ENCODE assay signal across 8 cellular contexts in the genomic region with DNA sequence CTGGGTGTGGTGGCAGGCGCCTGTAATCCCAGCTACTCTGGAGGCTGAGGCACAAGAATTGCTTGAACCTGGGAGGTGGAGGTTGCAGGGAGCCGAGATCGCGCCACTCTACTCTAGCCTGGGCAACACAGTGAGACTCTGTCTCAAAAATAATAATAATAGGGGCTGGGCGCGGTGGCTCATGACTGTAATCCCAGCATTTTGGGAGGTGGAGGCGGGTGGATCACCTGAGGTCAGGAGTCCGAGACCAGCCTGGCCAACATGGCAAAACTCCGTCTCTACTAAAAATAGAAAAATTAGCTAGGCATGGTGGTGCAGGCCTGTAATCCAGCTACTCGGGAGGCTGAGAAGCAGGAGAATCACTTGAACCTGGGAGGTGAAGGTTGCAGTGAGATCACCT. TPM values are rescaled to one million over a fixed set of nuclear protein-coding genes. Genes with fewer than 3 reads are reported as not detected.
DNase-seq lines count a peak whose midpoint lies in the region; ATAC-seq, FAIRE-seq and TF ChIP-seq lines count a peak whose summit lies in the region.
"Not testable (repeated sequence)": the region's sequence is repeated elsewhere in the genome, so short reads cannot be mapped to it uniquely, and the experiment has no call there.

No MANE protein-coding gene starts in this region.

- not testable (repeated sequence) for H4K5ac ChIP-seq in H1 (ENCODE audit: insufficient read length, low read depth, low read length)

- not testable (repeated sequence) for TF ChIP-seq RAD21 in HCT116 (IDR thresholded peaks at IDR 0.05; ENCODE audit: low read depth); SK-N-SH (IDR thresholded peaks at IDR 0.05; ENCODE audit: low read length); H1 (IDR thresholded peaks at IDR 0.05 in 1 of 2, conservative IDR thresholded peaks at IDR 0.05 in 1 of 2; ENCODE audit: low read depth in 2 of 2, low read length in 2 of 2)

- not testable (repeated sequence) for H3K23me2 ChIP-seq in H1 (ENCODE audit: low read depth, low read length)

- H3K4ac ChIP-seq in H1 (replicated peaks; ENCODE audit: insufficient read length, low read depth, low read length): not testable (repeated sequence)

- not testable (repeated sequence) for DNase-seq in HCT116 (ENCODE audit: low read depth, low spot score); SK-N-SH; adrenal gland; H1 (ENCODE audit: low read depth in 1 of 2, low spot score in 2 of 2); left lung; stomach
- DNase-seq in ovary: peak in 1 of 5 donors; percentile 41

- H3K4me3 ChIP-seq in HCT116 (replicated peaks in 1 of 2; ENCODE audit: low read depth in 1 of 2, low read length in 2 of 2) (peak overlapping the region; percentile 52), SK-N-SH (ENCODE audit: low read depth in 2 of 2, low read length in 1 of 2) (peak overlapping the region in 1 of 2 experiments; percentile 59; a peak in 1 of 4 replicates), left lung (peak overlapping the region in 1 of 2 donors; percentile 7), ovary (peak overlapping the region; percentile 19), stomach (peak overlapping the region in 2 of 4 donors; percentile 23 to 72)
- H3K4me3 ChIP-seq in adrenal gland; H1 (ENCODE audit: extremely low read depth in 1 of 4, insufficient read depth in 2 of 4, low read depth in 3 of 4, low read length in 4 of 4): not testable (repeated sequence)

- peak overlapping the region; percentile 76; the same call in 1 of the 2 replicates for H3K27ac ChIP-seq in 22Rv1
- peak overlapping the region; percentile 95 for H3K27ac ChIP-seq in HCT116 (ENCODE audit: low read depth, low read length)
- H3K27ac ChIP-seq in SK-N-SH (ENCODE audit: low read depth in 2 of 2, low read length in 1 of 2): peak overlapping the region; percentile 97 to 100
- H3K27ac ChIP-seq in adrenal gland: peak overlapping the region; percentile 75 to 99 (median 98)
- not testable (repeated sequence) for H3K27ac ChIP-seq in H1 (ENCODE audit: low read depth, low read length)
- H3K27ac ChIP-seq in left lung: peak overlapping the region; percentile 93 to 98
- peak overlapping the region; percentile 95 to 99 for H3K27ac ChIP-seq in ovary
- peak overlapping the region; percentile 86 to 99 (median 93) for H3K27ac ChIP-seq in stomach

- FAIRE-seq in H1 (lab: Jason Lieb, UNC): not testable (repeated sequence)

- H4K91ac ChIP-seq in H1 (replicated peaks; ENCODE audit: insufficient read length, low read length): not testable (repeated sequence)

- H4K20me1 ChIP-seq in HCT116 (ENCODE audit: insufficient read depth); H1 (replicated peaks in 1 of 2; ENCODE audit: control insufficient read depth in 1 of 2, insufficient read depth in 2 of 2, low read length in 2 of 2): not testable (repeated sequence)
- peaks cover 80% of the 10 kb centered on the region for H4K20me1 ChIP-seq in SK-N-SH (ENCODE audit: insufficient read depth)

- not testable (repeated sequence) for H3K18ac ChIP-seq in H1 (ENCODE audit: extremely low read depth, low read length)

- H3K9ac ChIP-seq in HCT116 (ENCODE audit: low read length) (peak overlapping the region; percentile 75), SK-N-SH (peak overlapping the region; percentile 97)
- H3K9ac ChIP-seq in H1 (replicated peaks in 1 of 4; ENCODE audit: extremely low read depth in 1 of 4, low read depth in 3 of 4, low read length in 3 of 4): not testable (repeated sequence)

- peaks cover 92% of the 10 kb centered on the region for H3F3A ChIP-seq in SK-N-SH (replicated peaks; ENCODE audit: insufficient read depth)

- peaks cover 99% of the 10 kb centered on the region for H3K79me2 ChIP-seq in HCT116 (ENCODE audit: insufficient read depth, low read length)
- H3K79me2 ChIP-seq in SK-N-SH (ENCODE audit: insufficient read depth): peaks cover 93% of the 10 kb centered on the region
- not testable (repeated sequence) for H3K79me2 ChIP-seq in H1 (ENCODE audit: control insufficient read depth in 1 of 2, insufficient read depth in 2 of 2, low read length in 2 of 2)

- intact Hi-C loops in HCT116 (cut with micrococcal nuclease); adrenal gland (cut with DNase I); left lung (cut with DNase I); ovary (cut with DNase I); stomach (cut with DNase I; ENCODE audit: low total_unique reads): not testable (repeated sequence)

- not testable (repeated sequence) for ATAC-seq in HCT116, left lung

- not testable (repeated sequence) for H2AFZ ChIP-seq in HCT116 (ENCODE audit: low read depth, low read length, poor library complexity, severe bottlenecking); SK-N-SH (ENCODE audit: low read depth); H1 (ENCODE audit: low read length)

- H3K27me3 ChIP-seq in HCT116 (ENCODE audit: insufficient read depth, low read length); SK-N-SH (ENCODE audit: insufficient read depth); adrenal gland; H1 (replicated peaks in 1 of 4; ENCODE audit: control insufficient read depth in 3 of 4, extremely low read depth in 1 of 4, insufficient read depth in 3 of 4, low read length in 3 of 4); ovary; stomach: not testable (repeated sequence)
- peaks cover 0 to 41% of the 10 kb centered on the region in 2 donors for H3K27me3 ChIP-seq in left lung

- not testable (repeated sequence) for H3K14ac ChIP-seq in H1 (ENCODE audit: insufficient read length)

- CTCF ChIA-PET in HCT116 (lab: Charles Lee) (interaction anchor here (1.5 to 8.4 kb wide), 5 partner anchors 12 to 28 kb away, joined by 6 to 189 read pairs (median 11); a partner anchor contains a TSS), SK-N-SH (lab: Yijun Ruan, JAX) (interaction anchor here (1.0 to 40.5 kb wide), 8 partner anchors 10 to 260 kb away, joined by 3 to 1559 read pairs (median 7); a partner anchor contains a TSS), H1 (lab: Charles Lee; ENCODE audit: partially characterized antibody) (interaction anchor here (0.6 to 42.4 kb wide), 13 partner anchors 9 to 264 kb away, joined by 3 to 1994 read pairs (median 3); a partner anchor contains a TSS)

- not testable (repeated sequence) for H3K9me3 ChIP-seq in HCT116 (ENCODE audit: control insufficient read depth in 1 of 2, insufficient read depth in 1 of 2, low read depth in 1 of 2, low read length in 2 of 2); SK-N-SH; adrenal gland (replicated peaks in 1 of 3); H1 (ENCODE audit: insufficient read depth in 2 of 2, low read depth in 1 of 2, low read length in 1 of 2); left lung; ovary; stomach

- not testable (repeated sequence) for BruUV-seq in HCT116 (replicated peaks; lab: Mats Ljungman, UMichigan)

- 0 out of 2 replicates have a peak overlapping the region, but pooled peaks have one; percentile 17 for H2AK5ac ChIP-seq in H1 (ENCODE audit: low read depth, low read length)

- not testable (repeated sequence) for H2BK20ac ChIP-seq in H1 (ENCODE audit: low read length)

- not testable (repeated sequence) for H3K79me1 ChIP-seq in H1 (ENCODE audit: low read depth, low read length)

- H4K8ac ChIP-seq in H1 (ENCODE audit: extremely low read depth, insufficient read depth, low read length): not testable (repeated sequence)

- POLR2A ChIA-PET in HCT116 (lab: Charles Lee) (interaction anchor here (0.6 to 6.1 kb wide), 7 partner anchors 12 to 185 kb away, joined by 3 to 56 read pairs (median 4); a partner anchor contains a TSS), SK-N-SH (lab: Yijun Ruan, JAX) (interaction anchor here (0.9 kb wide), 1 partner anchor 24 kb away, joined by 3 read pairs; no protein-coding TSS in a partner anchor), H1 (lab: Charles Lee; ENCODE audit: partially characterized antibody) (interaction anchor here (0.6 to 28.0 kb wide), 8 partner anchors 10 to 185 kb away, joined by 3 to 763 read pairs (median 3); a partner anchor contains a TSS)

- RAD21 ChIA-PET in HCT116 (lab: Charles Lee; ENCODE audit: low non-redundant PET in 1 of 2, low total read pairs in 2 of 2, uncharacterized antibody in 2 of 2, unreplicated experiment in 2 of 2): interaction anchor here in 1 of 2 experiments (0.7 to 1.1 kb wide), 2 partner anchors 19 to 30 kb away, joined by 3 read pairs; no protein-coding TSS in a partner anchor

- not testable (repeated sequence) for TF ChIP-seq CTCF in 22Rv1 (IDR thresholded peaks at IDR 0.05); HCT116 (IDR thresholded peaks at IDR 0.05 in 2 of 3, conservative IDR thresholded peaks at IDR 0.05 in 1 of 3; ENCODE audit: borderline replicate concordance in 1 of 3, insufficient read depth in 1 of 3, low read depth in 2 of 3, low read length in 2 of 3); SK-N-SH (IDR thresholded peaks at IDR 0.05); adrenal gland (IDR thresholded peaks at IDR 0.05); H1 (IDR thresholded peaks at IDR 0.05; ENCODE audit: control extremely low read depth in 1 of 3, insufficient read depth in 1 of 3, low read depth in 1 of 3, low read length in 3 of 3); left lung (IDR thresholded peaks at IDR 0.05); ovary (IDR thresholded peaks at IDR 0.05); stomach (IDR thresholded peaks at IDR 0.05)

- not testable (repeated sequence) for TF ChIP-seq EP300 in SK-N-SH (IDR thresholded peaks at IDR 0.05; ENCODE audit: borderline replicate concordance in 1 of 2, low read depth in 1 of 2, low read length in 1 of 2); H1 (IDR thresholded peaks at IDR 0.05; ENCODE audit: borderline replicate concordance in 1 of 2, low read depth in 2 of 2, low read length in 2 of 2); ovary (IDR thresholded peaks at IDR 0.05); stomach (IDR thresholded peaks at IDR 0.05)

- H3K56ac ChIP-seq in H1 (replicated peaks; ENCODE audit: insufficient read length, low read depth, low read length): not testable (repeated sequence)

- WGBS in SK-N-SH (ENCODE audit: low lambda C conversion rate): 78% methylated on average over 10 of the region's 10 CpGs
- 70 to 75% (median 73%) methylated on average over 5 to 10 of the region's 10 CpGs for WGBS in adrenal gland, 4 donors
- 92% methylated on average over 10 of the region's 10 CpGs; no CpG with 5 or more reads in 1 of the 2 experiments for WGBS in H1 (ENCODE audit: extremely low coverage in 1 of 2, insufficient coverage in 1 of 2, insufficient read length in 1 of 2, insufficient replicate concordance in 2 of 2, low coverage in 1 of 2, low lambda C conversion rate in 2 of 2, missing lambda C conversion rate in 1 of 2), 2 experiments
- WGBS in ovary, 3 donors: 61 to 74% (median 71%) methylated on average over 10 of the region's 10 CpGs
- WGBS in stomach, 5 donors: 75 to 88% (median 83%) methylated on average over 10 of the region's 10 CpGs

- H3K36me3 ChIP-seq in HCT116 (ENCODE audit: control insufficient read depth in 1 of 2, insufficient read depth in 2 of 2, low read length in 2 of 2): peaks cover 1 to 15% of the 10 kb centered on the region in 2 experiments; a peak in 3 of 4 replicates
- peaks cover 2 to 19% of the 10 kb centered on the region in 2 experiments for H3K36me3 ChIP-seq in SK-N-SH (replicated peaks in 1 of 2; ENCODE audit: control insufficient read depth in 1 of 2, insufficient read depth in 2 of 2, low read length in 1 of 2)
- not testable (repeated sequence) for H3K36me3 ChIP-seq in adrenal gland (replicated peaks in 1 of 2); H1 (ENCODE audit: control insufficient read depth in 2 of 4, insufficient read depth in 4 of 4, low read length in 3 of 4); left lung; ovary; stomach

- 0 out of 2 replicates have a peak overlapping the region, but pooled peaks have one; percentile 98 for H2BK12ac ChIP-seq in H1 (ENCODE audit: low read depth, low read length)

- H3K23ac ChIP-seq in H1 (ENCODE audit: insufficient read length): not testable (repeated sequence)

- H2BK15ac ChIP-seq in H1 (ENCODE audit: low read length): not testable (repeated sequence)

- H2BK5ac ChIP-seq in H1 (ENCODE audit: low read depth, low read length): not testable (repeated sequence)

- not testable (repeated sequence) for H3K9me2 ChIP-seq in HCT116 (ENCODE audit: insufficient read depth); SK-N-SH

- H2BK120ac ChIP-seq in H1 (replicated peaks; ENCODE audit: low read depth, low read length): not testable (repeated sequence)

- peaks cover 77 to 100% of the 10 kb centered on the region in 2 experiments for H3K4me1 ChIP-seq in HCT116 (ENCODE audit: control insufficient read depth in 1 of 2, insufficient read depth in 2 of 2, low read length in 2 of 2)
- peaks cover 85 to 88% of the 10 kb centered on the region in 2 experiments for H3K4me1 ChIP-seq in SK-N-SH (ENCODE audit: control insufficient read depth in 1 of 2, insufficient read depth in 2 of 2, low read depth in 1 of 2, low read length in 1 of 2)
- peaks cover 95 to 99% of the 10 kb centered on the region in 2 donors for H3K4me1 ChIP-seq in adrenal gland (replicated peaks in 1 of 2)
- peaks cover 11 to 41% (median 28%) of the 10 kb centered on the region in 4 experiments for H3K4me1 ChIP-seq in H1 (replicated peaks in 1 of 4; ENCODE audit: control insufficient read depth in 3 of 4, insufficient read depth in 4 of 4, low read length in 3 of 4)
- peaks cover 93 to 100% of the 10 kb centered on the region in 2 donors for H3K4me1 ChIP-seq in left lung
- H3K4me1 ChIP-seq in ovary (ENCODE audit: insufficient read depth): peaks cover 59% of the 10 kb centered on the region
- peaks cover 98 to 100% (median 100%) of the 10 kb centered on the region in 4 donors for H3K4me1 ChIP-seq in stomach

- H3K4me2 ChIP-seq in HCT116 (ENCODE audit: low read length): peak overlapping the region; percentile 90
- H3K4me2 ChIP-seq in SK-N-SH: peak overlapping the region; percentile 95
- not testable (repeated sequence) for H3K4me2 ChIP-seq in H1 (ENCODE audit: insufficient read depth in 1 of 2, low read depth in 2 of 2, low read length in 2 of 2)

- TF ChIP-seq POLR2A in HCT116 (IDR thresholded peaks at IDR 0.05; ENCODE audit: borderline replicate concordance, extremely low read depth, insufficient read depth, insufficient read length); adrenal gland (IDR thresholded peaks at IDR 0.05); H1 (IDR thresholded peaks at IDR 0.05; ENCODE audit: control extremely low read depth in 1 of 2, low read depth in 2 of 2, low read length in 2 of 2); ovary (IDR thresholded peaks at IDR 0.05); stomach (IDR thresholded peaks at IDR 0.05): not testable (repeated sequence)

RNA-seq across cellular contexts. Expression of a gene that starts 11.0 kb away (rescaled TPM):
- total RNA-seq in HCT116 (2021; ENCODE audit: unreplicated experiment) (528 TPM), adrenal gland (100 to 1,000 TPM; 231 to 591 (median 395) TPM), left lung (100 to 1,000 TPM; 425 to 437 TPM), ovary (100 to 1,000 TPM; 197 to 609 (median 377) TPM), stomach (100 to 1,000 TPM in 4 of 5 donors, 10 to 100 TPM in 1; 53.1 to 630 (median 318) TPM)
- 440 and 523 TPM in 2 replicates for polyA plus RNA-seq in HCT116 (2012)
- polyA plus RNA-seq in SK-N-SH (2012; rRNA removed) (726 and 983 TPM in 2 replicates), adrenal gland (100 to 1,000 TPM; 140 to 458 (median 374) TPM), H1 (2011; rRNA removed) (25.8 and 38.3 TPM in 2 replicates), ovary (100 to 1,000 TPM in 1 of 2 donors, 10 to 100 TPM in 1; 50.1 to 157 TPM), stomach (100 to 1,000 TPM; 108 to 201 (median 132) TPM)
- 396 and 512 TPM in 2 replicates for polyA plus RNA-seq in SK-N-SH (2012; cell fraction: cytosol; rRNA removed)
- 1,848 and 2,172 TPM in 2 replicates for polyA plus RNA-seq in SK-N-SH (2012; cell fraction: nucleus; rRNA removed)
- total RNA-seq in H1 (2021; fragmentation: NEBNext Ultra II Directional; extraction: Animal tissue kit (Norgen Biotek cat#: 25700)): 46.8 and 48.0 TPM in 2 replicates
- 33.6 TPM for polyA plus RNA-seq in H1 (2011; cell fraction: cytosol; rRNA removed)
- polyA plus RNA-seq in H1 (2011; cell fraction: nucleus; rRNA removed): 78.1 TPM
- polyA plus RNA-seq in H1 (2012, experiment 1 of 2): 36.7 to 43.4 TPM (median 39.1 TPM) in 4 replicates
- polyA plus RNA-seq in H1 (2012, experiment 2 of 2): 56.7 TPM
- polyA plus RNA-seq in H1 (2013, experiment 1 of 2): 34.7 TPM
- 32.6 TPM for polyA plus RNA-seq in H1 (2013, experiment 2 of 2)
- polyA minus RNA-seq in H1 (2011; rRNA and poly(A)+ RNA removed): 15.1 and 20.9 TPM in 2 replicates
- 33.7 TPM for polyA minus RNA-seq in H1 (2011; cell fraction: cytosol; rRNA and poly(A)+ RNA removed)
- polyA minus RNA-seq in H1 (2011; cell fraction: nucleus; rRNA and poly(A)+ RNA removed): 28.1 TPM

RNA-seq across cellular contexts. Expression of a gene that starts 27.8 kb away (rescaled TPM):
- total RNA-seq in HCT116 (2021; ENCODE audit: unreplicated experiment) (0.39 TPM), adrenal gland (1 to 10 TPM in 6 of 8 donors, under 1 TPM in 2; 0.30 to 4.8 (median 1.6) TPM), left lung (10 to 100 TPM; 25.4 to 41.3 TPM), ovary (1 to 10 TPM; 2.7 to 9.0 (median 5.5) TPM), stomach (10 to 100 TPM in 2 of 5 donors, 1 to 10 TPM in 3; 2.6 to 23.3 (median 8.5) TPM)
- polyA plus RNA-seq in HCT116 (2012): 0.30 and 0.37 TPM in 2 replicates
- polyA plus RNA-seq in SK-N-SH (2012; rRNA removed) (1.3 and 2.3 TPM in 2 replicates), adrenal gland (1 to 10 TPM in 2 of 3 donors, under 1 TPM in 1; 0.93 to 3.1 (median 2.4) TPM), H1 (2011; rRNA removed) (10.6 and 12.0 TPM in 2 replicates), ovary (1 to 10 TPM; 2.1 to 2.8 TPM), stomach (10 to 100 TPM in 1 of 3 donors, 1 to 10 TPM in 2; 4.1 to 13.9 (median 4.7) TPM)
- 0.33 and 0.73 TPM in 2 replicates for polyA plus RNA-seq in SK-N-SH (2012; cell fraction: cytosol; rRNA removed)
- polyA plus RNA-seq in SK-N-SH (2012; cell fraction: nucleus; rRNA removed): 11.2 and 13.5 TPM in 2 replicates
- total RNA-seq in H1 (2021; fragmentation: NEBNext Ultra II Directional; extraction: Animal tissue kit (Norgen Biotek cat#: 25700)): 5.9 and 7.3 TPM in 2 replicates
- 10.3 TPM for polyA plus RNA-seq in H1 (2011; cell fraction: cytosol; rRNA removed)
- polyA plus RNA-seq in H1 (2011; cell fraction: nucleus; rRNA removed): 27.7 TPM
- polyA plus RNA-seq in H1 (2012, experiment 1 of 2): 5.9 to 11.9 TPM (median 8.7 TPM) in 4 replicates
- 6.4 TPM for polyA plus RNA-seq in H1 (2012, experiment 2 of 2)
- polyA plus RNA-seq in H1 (2013, experiment 1 of 2): 6.5 TPM
- polyA plus RNA-seq in H1 (2013, experiment 2 of 2): 6.3 TPM
- 11.9 TPM in 2 replicates for polyA minus RNA-seq in H1 (2011; rRNA and poly(A)+ RNA removed)
- polyA minus RNA-seq in H1 (2011; cell fraction: cytosol; rRNA and poly(A)+ RNA removed): 12.0 TPM
- 15.1 TPM for polyA minus RNA-seq in H1 (2011; cell fraction: nucleus; rRNA and poly(A)+ RNA removed)

RNA-seq across cellular contexts. Expression of a gene that starts 43.3 kb away (rescaled TPM):
- total RNA-seq in HCT116 (2021; ENCODE audit: unreplicated experiment) (6.1 TPM), adrenal gland (1 to 10 TPM in 3 of 8 donors, under 1 TPM in 5; 0.09 to 2.1 (median 0.50) TPM), left lung (1 to 10 TPM in 1 of 2 donors, under 1 TPM in 1; 0.86 to 3.6 TPM), ovary (10 to 100 TPM in 4 of 7 donors, 1 to 10 TPM in 3; 3.5 to 12.4 (median 10.2) TPM), stomach (10 to 100 TPM in 1 of 5 donors, 1 to 10 TPM in 2, not detected in 2; 1.5 to 11.0 (median 1.6) TPM)
- polyA plus RNA-seq in HCT116 (2012): 4.9 and 5.5 TPM in 2 replicates
- polyA plus RNA-seq in SK-N-SH (2012; rRNA removed) (15.1 and 16.2 TPM in 2 replicates), adrenal gland (under 1 TPM; 0.17 to 0.27 (median 0.24) TPM), H1 (2011; rRNA removed) (34.1 and 43.5 TPM in 2 replicates), ovary (1 to 10 TPM; 5.6 to 6.6 TPM), stomach (1 to 10 TPM in 1 of 3 donors, under 1 TPM in 1, not detected in 1; 0.25 to 1.1 TPM)
- 8.7 and 14.2 TPM in 2 replicates for polyA plus RNA-seq in SK-N-SH (2012; cell fraction: cytosol; rRNA removed)
- polyA plus RNA-seq in SK-N-SH (2012; cell fraction: nucleus; rRNA removed): 23.2 and 26.8 TPM in 2 replicates
- 52.4 and 54.7 TPM in 2 replicates for total RNA-seq in H1 (2021; fragmentation: NEBNext Ultra II Directional; extraction: Animal tissue kit (Norgen Biotek cat#: 25700))
- 30.7 TPM for polyA plus RNA-seq in H1 (2011; cell fraction: cytosol; rRNA removed)
- 122 TPM for polyA plus RNA-seq in H1 (2011; cell fraction: nucleus; rRNA removed)
- 42.2 to 51.4 TPM (median 46.7 TPM) in 4 replicates for polyA plus RNA-seq in H1 (2012, experiment 1 of 2)
- polyA plus RNA-seq in H1 (2012, experiment 2 of 2): 37.7 TPM
- polyA plus RNA-seq in H1 (2013, experiment 1 of 2): 50.4 TPM
- polyA plus RNA-seq in H1 (2013, experiment 2 of 2): 45.1 TPM
- 43.0 and 47.3 TPM in 2 replicates for polyA minus RNA-seq in H1 (2011; rRNA and poly(A)+ RNA removed)
- 55.2 TPM for polyA minus RNA-seq in H1 (2011; cell fraction: cytosol; rRNA and poly(A)+ RNA removed)
- 107 TPM for polyA minus RNA-seq in H1 (2011; cell fraction: nucleus; rRNA and poly(A)+ RNA removed)
